Comparison of ENCODE assay signal across 1 cellular context in the genomic region with DNA sequence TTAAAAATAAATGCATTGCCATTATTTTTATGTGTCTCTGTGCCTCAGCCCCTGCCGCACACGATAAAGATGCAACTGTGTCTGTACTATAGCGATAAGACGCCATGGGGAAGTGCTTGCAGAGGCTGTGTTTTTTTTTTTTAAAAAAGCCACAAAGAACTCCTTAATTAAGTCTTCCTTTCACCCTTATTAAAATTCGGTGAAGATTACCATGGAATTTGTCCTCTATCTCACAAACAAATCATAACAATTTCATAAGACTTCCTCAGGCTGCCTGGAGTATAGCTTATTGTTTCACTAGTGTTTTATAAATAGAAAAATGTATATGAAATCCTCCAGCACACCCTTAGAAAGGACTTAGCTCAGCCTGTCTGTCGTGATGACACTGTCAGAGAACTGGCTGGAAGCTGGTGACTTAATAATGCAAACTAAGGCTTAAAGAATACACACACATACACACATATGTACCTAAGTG.
TF ChIP-seq lines count a peak whose summit lies in the region.

No MANE protein-coding gene starts in this region.

TF ChIP-seq in K562, 482 proteins besides CTCF, POLR2A, EP300 and RAD21 (continued from another document and continues in another):
- TF ChIP-seq PBX2 (CRISPR knock-in tag; IDR thresholded peaks at IDR 0.05; ENCODE audit: low read depth) (no peak), PBX2 (tag; conservative IDR thresholded peaks at IDR 0.05; ENCODE audit: low read depth) (peak; percentile 80), XRCC4 (IDR thresholded peaks at IDR 0.05; ENCODE audit: extremely low read depth, insufficient read depth, insufficient read length) (no peak), TAF9B (IDR thresholded peaks at IDR 0.05; ENCODE audit: partially characterized antibody) (no peak), CSDE1 (IDR thresholded peaks at IDR 0.05) (no peak), NUFIP1 (IDR thresholded peaks at IDR 0.05; ENCODE audit: partially characterized antibody) (no peak), BCL6 (CRISPR knock-in tag; IDR thresholded peaks at IDR 0.05) (no peak), NR4A1 (CRISPR knock-in tag; IDR thresholded peaks at IDR 0.05) (no peak), NR4A1 (tag; IDR thresholded peaks at IDR 0.05) (no peak), CHCHD3 (CRISPR knock-in tag; IDR thresholded peaks at IDR 0.05) (no peak), RCOR1 (IDR thresholded peaks at IDR 0.05; ENCODE audit: borderline replicate concordance in 1 of 2, low read depth in 2 of 2, low read length in 2 of 2) (peak; percentile 88 to 95; a peak in 3 of 4 replicates), CBX1 (IDR thresholded peaks at IDR 0.05; ENCODE audit: low read depth) (no peak), CBX5 (IDR thresholded peaks at IDR 0.05; ENCODE audit: borderline replicate concordance, low read depth) (no peak), CAMTA2 (CRISPR knock-in tag; conservative IDR thresholded peaks at IDR 0.05) (no peak), L3MBTL2 (IDR thresholded peaks at IDR 0.05) (0 out of 2 replicates have a peak, but pooled peaks have one; percentile 12), SNRNP70 (optimal IDR thresholded peaks at IDR 0.05; ENCODE audit: low read depth, low read length) (no peak), PHF21A (IDR thresholded peaks at IDR 0.05; ENCODE audit: borderline replicate concordance, low read depth) (no peak), CREB1 (IDR thresholded peaks at IDR 0.05) (0 out of 2 replicates have a peak, but pooled peaks have one; percentile 31), CREB1 (CRISPR knock-in tag; IDR thresholded peaks at IDR 0.05) (no peak), MITF (IDR thresholded peaks at IDR 0.05) (no peak), ZNF436 (CRISPR knock-in tag; IDR thresholded peaks at IDR 0.05) (no peak), RBFOX2 (IDR thresholded peaks at IDR 0.05; ENCODE audit: low read depth, low read length) (no peak), PHF20 (IDR thresholded peaks at IDR 0.05; ENCODE audit: partially characterized antibody) (no peak), E2F4 (CRISPR knock-in tag; IDR thresholded peaks at IDR 0.05; ENCODE audit: low read depth) (no peak), ZKSCAN8 (CRISPR knock-in tag; IDR thresholded peaks at IDR 0.05) (peak; percentile 76), ZNF217 (CRISPR knock-in tag; IDR thresholded peaks at IDR 0.05) (no peak), RBM34 (IDR thresholded peaks at IDR 0.05; ENCODE audit: borderline replicate concordance, insufficient read depth, low read length) (no peak), PHF8 (IDR thresholded peaks at IDR 0.05; ENCODE audit: borderline replicate concordance, low read length) (no peak), YY1 (IDR thresholded peaks at IDR 0.05; ENCODE audit: borderline replicate concordance in 1 of 3, control insufficient read depth in 1 of 3, extremely low read depth in 1 of 3, insufficient read depth in 3 of 3, insufficient read length in 1 of 3, insufficient replicate concordance in 2 of 3, low read depth in 1 of 3, low read length in 2 of 3) (no peak), RHOXF2B (CRISPR knock-in tag; conservative IDR thresholded peaks at IDR 0.05) (no peak), BDP1 (IDR thresholded peaks at IDR 0.05; ENCODE audit: insufficient read depth, insufficient read length) (no peak), ZBTB12 (CRISPR knock-in tag; IDR thresholded peaks at IDR 0.05) (no peak), ZNF184 (CRISPR knock-in tag; IDR thresholded peaks at IDR 0.05) (no peak), NFRKB (IDR thresholded peaks at IDR 0.05; ENCODE audit: low read depth) (no peak), FOXP4 (CRISPR knock-in tag; IDR thresholded peaks at IDR 0.05; ENCODE audit: borderline replicate concordance) (no peak), ZNF165 (CRISPR knock-in tag; IDR thresholded peaks at IDR 0.05; ENCODE audit: borderline replicate concordance) (no peak), CREB3L1 (IDR thresholded peaks at IDR 0.05; ENCODE audit: borderline replicate concordance, low read depth) (no peak)
- TF ChIP-seq, protein P1, sequence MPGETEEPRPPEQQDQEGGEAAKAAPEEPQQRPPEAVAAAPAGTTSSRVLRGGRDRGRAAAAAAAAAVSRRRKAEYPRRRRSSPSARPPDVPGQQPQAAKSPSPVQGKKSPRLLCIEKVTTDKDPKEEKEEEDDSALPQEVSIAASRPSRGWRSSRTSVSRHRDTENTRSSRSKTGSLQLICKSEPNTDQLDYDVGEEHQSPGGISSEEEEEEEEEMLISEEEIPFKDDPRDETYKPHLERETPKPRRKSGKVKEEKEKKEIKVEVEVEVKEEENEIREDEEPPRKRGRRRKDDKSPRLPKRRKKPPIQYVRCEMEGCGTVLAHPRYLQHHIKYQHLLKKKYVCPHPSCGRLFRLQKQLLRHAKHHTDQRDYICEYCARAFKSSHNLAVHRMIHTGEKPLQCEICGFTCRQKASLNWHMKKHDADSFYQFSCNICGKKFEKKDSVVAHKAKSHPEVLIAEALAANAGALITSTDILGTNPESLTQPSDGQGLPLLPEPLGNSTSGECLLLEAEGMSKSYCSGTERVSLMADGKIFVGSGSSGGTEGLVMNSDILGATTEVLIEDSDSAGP (CRISPR knock-in tag; IDR thresholded peaks at IDR 0.05) = no peak
- TF ChIP-seq, protein P2, sequence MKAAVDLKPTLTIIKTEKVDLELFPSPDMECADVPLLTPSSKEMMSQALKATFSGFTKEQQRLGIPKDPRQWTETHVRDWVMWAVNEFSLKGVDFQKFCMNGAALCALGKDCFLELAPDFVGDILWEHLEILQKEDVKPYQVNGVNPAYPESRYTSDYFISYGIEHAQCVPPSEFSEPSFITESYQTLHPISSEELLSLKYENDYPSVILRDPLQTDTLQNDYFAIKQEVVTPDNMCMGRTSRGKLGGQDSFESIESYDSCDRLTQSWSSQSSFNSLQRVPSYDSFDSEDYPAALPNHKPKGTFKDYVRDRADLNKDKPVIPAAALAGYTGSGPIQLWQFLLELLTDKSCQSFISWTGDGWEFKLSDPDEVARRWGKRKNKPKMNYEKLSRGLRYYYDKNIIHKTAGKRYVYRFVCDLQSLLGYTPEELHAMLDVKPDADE (conservative IDR thresholded peaks at IDR 0.05; ENCODE audit: control insufficient read depth, low read depth, low read length) = no peak
- TF ChIP-seq, protein P3, sequence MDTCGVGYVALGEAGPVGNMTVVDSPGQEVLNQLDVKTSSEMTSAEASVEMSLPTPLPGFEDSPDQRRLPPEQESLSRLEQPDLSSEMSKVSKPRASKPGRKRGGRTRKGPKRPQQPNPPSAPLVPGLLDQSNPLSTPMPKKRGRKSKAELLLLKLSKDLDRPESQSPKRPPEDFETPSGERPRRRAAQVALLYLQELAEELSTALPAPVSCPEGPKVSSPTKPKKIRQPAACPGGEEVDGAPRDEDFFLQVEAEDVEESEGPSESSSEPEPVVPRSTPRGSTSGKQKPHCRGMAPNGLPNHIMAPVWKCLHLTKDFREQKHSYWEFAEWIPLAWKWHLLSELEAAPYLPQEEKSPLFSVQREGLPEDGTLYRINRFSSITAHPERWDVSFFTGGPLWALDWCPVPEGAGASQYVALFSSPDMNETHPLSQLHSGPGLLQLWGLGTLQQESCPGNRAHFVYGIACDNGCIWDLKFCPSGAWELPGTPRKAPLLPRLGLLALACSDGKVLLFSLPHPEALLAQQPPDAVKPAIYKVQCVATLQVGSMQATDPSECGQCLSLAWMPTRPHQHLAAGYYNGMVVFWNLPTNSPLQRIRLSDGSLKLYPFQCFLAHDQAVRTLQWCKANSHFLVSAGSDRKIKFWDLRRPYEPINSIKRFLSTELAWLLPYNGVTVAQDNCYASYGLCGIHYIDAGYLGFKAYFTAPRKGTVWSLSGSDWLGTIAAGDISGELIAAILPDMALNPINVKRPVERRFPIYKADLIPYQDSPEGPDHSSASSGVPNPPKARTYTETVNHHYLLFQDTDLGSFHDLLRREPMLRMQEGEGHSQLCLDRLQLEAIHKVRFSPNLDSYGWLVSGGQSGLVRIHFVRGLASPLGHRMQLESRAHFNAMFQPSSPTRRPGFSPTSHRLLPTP (IDR thresholded peaks at IDR 0.05; ENCODE audit: borderline replicate concordance, extremely low read depth, insufficient read length) = no peak
